In genomic region chr13:66139250-66139649, GRCh38 we compare ENCODE assay signal across 16 cellular contexts.
"Had no signal": no experiment of that assay in that cellular context is flagged by ENCODE, and none has a peak within 500 bp of the region (broad histone marks: within the 10 kb centered on the region; RNA-seq: fewer than 3 reads in every experiment).

No MANE protein-coding gene starts in this region.

- H3K27ac ChIP-seq: foreskin keratinocyte, left ventricle myocardium inferior, neutrophil, ovary, psoas muscle, right atrium auricular region, VCaP had no signal

- H3K9me3 ChIP-seq: left ventricle myocardium inferior, neutrophil, ovary, psoas muscle had no signal

- H3K27me3 ChIP-seq: foreskin keratinocyte, neutrophil, ovary, right atrium auricular region had no signal

- H3K4me1 ChIP-seq: foreskin keratinocyte, left ventricle myocardium inferior, psoas muscle, right atrium auricular region had no signal

- DNase-seq: activated CD4-positive, CD25-positive, alpha-beta regulatory T cell treated with anti-CD3 and anti-CD28 coated beads, Interleukin-2, amount 50 U/mL, for 72 hours; activated naive CD4-positive, alpha-beta T cell; activated T-cell treated with anti-CD3 and anti-CD28 coated beads, Interleukin-2, amount 50 U/mL, for 1 hour; central memory CD4-positive, alpha-beta T cell; dermis blood vessel endothelial cell; effector CD8-positive, alpha-beta T cell; erythroblast; foreskin keratinocyte; left ventricle myocardium inferior; ovary; psoas muscle; stimulated activated CD4-positive, alpha-beta T cell treated with anti-CD3 and anti-CD28 coated beads, Interleukin-4, amount 100 ng/mL, for 24 hours; stimulated activated naive CD4-positive, alpha-beta T cell treated with Interleukin-2 at 50 U/mL for 16 hours had no signal

- H3K4me3 ChIP-seq: left ventricle myocardium inferior, ovary, psoas muscle, right atrium auricular region had no signal

- H3K36me3 ChIP-seq: left ventricle myocardium inferior, neutrophil, ovary, right atrium auricular region had no signal
